In the genomic region with DNA sequence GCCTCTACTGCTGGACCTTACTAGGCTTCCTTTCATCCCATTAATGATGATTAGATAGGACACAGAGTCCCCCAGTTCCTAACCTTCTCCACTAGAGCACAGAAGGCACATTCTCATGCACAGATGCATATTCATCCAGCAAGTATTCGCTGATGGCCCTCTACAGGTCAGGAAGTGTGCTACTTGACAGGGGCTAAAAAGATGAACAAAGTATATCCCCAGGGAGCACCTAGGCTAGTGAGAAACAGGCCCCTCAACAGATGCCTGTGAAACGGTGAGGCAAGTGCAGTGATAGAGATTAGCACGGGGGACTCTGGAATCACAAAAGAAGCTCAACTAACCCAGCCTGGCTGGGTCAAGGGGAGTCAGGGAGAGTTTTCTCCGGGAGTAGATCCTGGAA, we compare ENCODE assay signal across 8 cellular contexts.
DNase-seq lines count a peak whose midpoint lies in the region; ATAC-seq and TF ChIP-seq lines count a peak whose summit lies in the region.

No MANE protein-coding gene starts in this region.

- H3K27ac ChIP-seq in VCaP = peak overlapping the region; percentile 90

- H3K4me1 Mint-ChIP-seq in nephron = peaks cover 72% of the 10 kb centered on the region

- no peak for DNase-seq in NCI-H2081 (lab: John Stamatoyannopoulos, UW)
- no peak for DNase-seq in omental fat pad (ENCODE audit: low spot score)
- DNase-seq in CD1c-positive myeloid dendritic cell (ENCODE audit: extremely low spot score) = no peak

- H3K36me3 Mint-ChIP-seq in nephron (ENCODE audit: low read depth) = no peaks in the 10 kb centered on the region

- H3K4me3 Mint-ChIP-seq in nephron = no peak overlapping the region

- ATAC-seq in HG03342 (IDR thresholded peaks at IDR 0.05; ENCODE audit: unreplicated experiment) = peak; percentile 66
- ATAC-seq in HG03097 (IDR thresholded peaks at IDR 0.05; ENCODE audit: low FRiP score, unreplicated experiment) = no peak
- no peak for ATAC-seq in omental fat pad (ENCODE audit: low FRiP score)

- TF ChIP-seq CTCF in GM12874 (IDR thresholded peaks at IDR 0.05; ENCODE audit: insufficient read depth, low read depth, low read length) (0 out of 2 replicates have a peak, but pooled peaks have one; percentile 19), VCaP (conservative IDR thresholded peaks at IDR 0.05) (peak; percentile 16; the same call in 1 of the 2 replicates), nephron (IDR thresholded peaks at IDR 0.05; ENCODE audit: unreplicated experiment in 3 of 3) (peak; percentile 8 to 25 (median 23)), omental fat pad (IDR thresholded peaks at IDR 0.05) (no peak)

- peaks cover 5% of the 10 kb centered on the region for H3K27me3 Mint-ChIP-seq in nephron (ENCODE audit: low read depth)

- no peaks in the 10 kb centered on the region for H3K9me3 Mint-ChIP-seq in nephron

- peak overlapping the region; percentile 68 to 86 (median 78) for H3K27ac Mint-ChIP-seq in nephron

Comparison
In these comparisons a context has a peak if more than half of its experiments do, and no peak if none do; other contexts are left out.
1. CTCF ChIP-seq: peak in GM12874 (single experiment), VCaP (single experiment) and nephron (3 of 3); none in omental fat pad (0 of 3).